In genomic region chr13:96081888-96082287, GRCh38 we compare ENCODE assay signal across 36 cellular contexts. TPM values are rescaled to one million over a fixed set of nuclear protein-coding genes. Genes with fewer than 3 reads are reported as not detected.
"Had no signal": no experiment of that assay in that cellular context is flagged by ENCODE, and none has a peak within 500 bp of the region (broad histone marks: within the 10 kb centered on the region; RNA-seq: fewer than 3 reads in every experiment).

No MANE protein-coding gene starts in this region.

- DNase-seq: activated B cell treated with CpG ODN at 0.5 μM for 24 hours; activated CD4-positive, alpha-beta memory T cell treated with anti-CD3 and anti-CD28 coated beads for 36 hours; activated CD4-positive, alpha-beta T cell treated with anti-CD3 and anti-CD28 coated beads for 4 hours; activated CD4-positive, alpha-beta T cell treated with anti-CD3 and anti-CD28 coated beads, Interleukin-2, amount 10 ng/mL, durations not matched to agents 24 days and 14 days; activated CD4-positive, alpha-beta T cell treated with anti-CD3 and anti-CD28 coated beads, Interleukin-2, amount 50 U/mL, for 1 hour; activated CD4-positive, alpha-beta T cell treated with anti-CD3 and anti-CD28 coated beads, Interleukin-2, amount 50 U/mL, for 4 hours; activated CD4-positive, CD25-positive, alpha-beta regulatory T cell treated with anti-CD3 and anti-CD28 coated beads, Interleukin-2, amount 50 U/mL, for 72 hours; activated CD8-positive, alpha-beta memory T cell treated with anti-CD3 and anti-CD28 coated beads, Interleukin-2, amount 50 U/mL, for 4 hours; activated CD8-positive, alpha-beta T cell treated with anti-CD3 and anti-CD28 coated beads for 36 hours; activated effector memory CD4-positive, alpha-beta T cell treated with anti-CD3 and anti-CD28 coated beads, Interleukin-2, amount 50 U/mL, for 16 hours; activated gamma-delta T cell treated with Interleukin-2 at 50 U/mL for 16 hours; activated naive CD4-positive, alpha-beta T cell; activated naive CD4-positive, alpha-beta T cell treated with anti-CD3 and anti-CD28 coated beads for 36 hours; activated naive CD4-positive, alpha-beta T cell treated with anti-CD3 and anti-CD28 coated beads, Interleukin-2, amount 50 U/mL, for 16 hours; activated naive CD8-positive, alpha-beta T cell treated with anti-CD3 and anti-CD28 coated beads for 36 hours; activated T-cell treated with anti-CD3 and anti-CD28 coated beads for 4 hours; activated T-cell treated with anti-CD3 and anti-CD28 coated beads, Interleukin-2, amount 50 U/mL, for 1 hour; activated T-cell treated with anti-CD3 and anti-CD28 coated beads, Interleukin-2, amount 50 U/mL, for 4 hours; activated T-cell treated with anti-CD3 and anti-CD28 coated beads, Interleukin-2, amount 50 U/mL, for 72 hours; adrenal gland; amniotic stem cell; aorta; body of pancreas; brain microvascular endothelial cell; central memory CD4-positive, alpha-beta T cell; T-helper 1 cell; T-helper 2 cell; T-helper 9 cell had no signal

- H3K4me3 ChIP-seq: adrenal gland, body of pancreas, breast epithelium had no signal

- H3K27ac ChIP-seq: adrenal gland, body of pancreas, brain microvascular endothelial cell, breast epithelium, VCaP had no signal

- H3K4me1 ChIP-seq: adrenal gland, body of pancreas, breast epithelium had no signal

- H3K27me3 ChIP-seq: adrenal gland, body of pancreas had no signal

- H3K9me3 ChIP-seq: adrenal gland, body of pancreas, breast epithelium had no signal

- H3K36me3 ChIP-seq: adrenal gland, brain microvascular endothelial cell, breast epithelium had no signal

- FAIRE-seq: astrocyte, TTC549 had no signal

RNA-seq across cellular contexts. Expression of gene HS6ST3, which starts 8.0 kb away (rescaled TPM):
- total RNA-seq: activated B cell treated with CpG ODN at 0.5 μM for 24 hours; activated CD4-positive, alpha-beta memory T cell treated with anti-CD3 and anti-CD28 coated beads for 36 hours; activated CD4-positive, alpha-beta T cell treated with anti-CD3 and anti-CD28 coated beads, Interleukin-2, amount 10 ng/mL, durations not matched to agents 24 days and 14 days; activated CD8-positive, alpha-beta memory T cell treated with anti-CD3 and anti-CD28 coated beads for 36 hours; activated CD8-positive, alpha-beta T cell treated with anti-CD3 and anti-CD28 coated beads for 36 hours; activated naive CD4-positive, alpha-beta T cell treated with anti-CD3 and anti-CD28 coated beads for 36 hours; activated naive CD4-positive, alpha-beta T cell treated with anti-CD3 and anti-CD28 coated beads, Interleukin-2, amount 50 U/mL, for 72 hours; activated naive CD8-positive, alpha-beta T cell treated with anti-CD3 and anti-CD28 coated beads for 36 hours; activated T-cell treated with anti-CD3 and anti-CD28 coated beads, Interleukin-2, amount 50 U/mL, for 4 hours; activated T-cell treated with anti-CD3 and anti-CD28 coated beads, Interleukin-2, amount 50 U/mL, for 72 hours; activated T-helper 1 cell treated with anti-CD3 and anti-CD28 coated beads, Interleukin-12 subunit alpha, Interleukin-12 subunit beta, Interleukin-2, Interleukin-4 antibody, amounts not matched to agents 30 ng/mL and 10 ng/mL and 1 ng/mL, durations not matched to agents 14 hours and 24 hours and 36 hours; activated T-helper 17 cell treated with anti-CD3 and anti-CD28 coated beads, Interleukin-2, amount 50 U/mL, for 72 hours had no signal

RNA-seq across cellular contexts. Expression of gene UGGT2, which starts 28.7 kb away (rescaled TPM):
- total RNA-seq: activated CD8-positive, alpha-beta memory T cell treated with anti-CD3 and anti-CD28 coated beads for 36 hours; activated CD8-positive, alpha-beta T cell treated with anti-CD3 and anti-CD28 coated beads for 36 hours had no signal
